ENCODE assay signal across 8 cellular contexts in genomic region chr5:96896806-96897205, GRCh38. TPM values are rescaled to one million over a fixed set of nuclear protein-coding genes. Genes with fewer than 3 reads are reported as not detected.
DNase-seq lines count a peak whose midpoint lies in the region; ATAC-seq and TF ChIP-seq lines count a peak whose summit lies in the region.

No MANE protein-coding gene starts in this region.

- TF ChIP-seq CTCF in chondrocyte (IDR thresholded peaks at IDR 0.05): no peak

- H3K27me3 ChIP-seq in BLaER1 treated with 17β-estradiol and CSF1 and Interleukin-3, amounts not matched to agents 10 nM and 100 nM: no peaks in the 10 kb centered on the region

- H3K9ac ChIP-seq in BLaER1 treated with 17β-estradiol and CSF1 and Interleukin-3, amounts not matched to agents 10 nM and 100 nM: peak overlapping the region in 1 of 11 experiments; percentile 7; a peak in 3 of 22 replicates

- POLR2A ChIA-PET in activated CD4-positive, alpha-beta memory T cell treated with anti-CD3 and anti-CD28 coated beads, Interleukin-2, amount 10 ng/mL, durations not matched to agents 7 days and 5 days (lab: Charles Lee): interaction anchor here (0.8 to 4.9 kb wide), 19 partner anchors 8 to 1073 kb away, joined by 3 to 50 read pairs (median 4); partner anchors contain the start of genes CAST, ERAP1, ERAP2 and LNPEP

- H3K4me2 ChIP-seq in BLaER1 treated with 17β-estradiol and CSF1 and Interleukin-3, amounts not matched to agents 10 nM and 100 nM: peak overlapping the region; percentile 45 to 72 (median 58); a peak in 20 of 22 replicates

- no peaks in the 10 kb centered on the region for H3K9me3 ChIP-seq in BLaER1 treated with 17β-estradiol and CSF1 and Interleukin-3, amounts not matched to agents 10 nM and 100 nM (replicated peaks in 1 of 11)

- H3K27ac ChIP-seq in BLaER1 treated with 17β-estradiol and CSF1 and Interleukin-3, amounts not matched to agents 10 nM and 100 nM: peak overlapping the region in 10 of 11 experiments; percentile 28 to 70 (median 46); a peak in 16 of 22 replicates

- peaks cover 11 to 87% (median 81%) of the 10 kb centered on the region in 11 experiments; a peak in 20 of 22 replicates for H3K36me3 ChIP-seq in BLaER1 treated with 17β-estradiol and CSF1 and Interleukin-3, amounts not matched to agents 10 nM and 100 nM

- H3K27me3 Mint-ChIP-seq in activated CD4-positive, alpha-beta memory T cell treated with anti-CD3 and anti-CD28 coated beads, Interleukin-2, amount 10 ng/mL, durations not matched to agents 7 days and 5 days: no peaks in the 10 kb centered on the region
- H3K27me3 Mint-ChIP-seq in chondrocyte (ENCODE audit: low read depth): no peaks in the 10 kb centered on the region

- H3K4me3 ChIP-seq in BLaER1 treated with 17β-estradiol and CSF1 and Interleukin-3, amounts not matched to agents 10 nM and 100 nM: no peak overlapping the region; a peak in 1 of 20 replicates

- ATAC-seq in GM19328 (IDR thresholded peaks at IDR 0.05; ENCODE audit: unreplicated experiment) (peak; percentile 90), HG03159 (IDR thresholded peaks at IDR 0.05; ENCODE audit: unreplicated experiment) (peak; percentile 92)

- peak overlapping the region; percentile 67 for H3K4me3 Mint-ChIP-seq in activated CD4-positive, alpha-beta memory T cell treated with anti-CD3 and anti-CD28 coated beads, Interleukin-2, amount 10 ng/mL, durations not matched to agents 7 days and 5 days
- H3K4me3 Mint-ChIP-seq in chondrocyte (ENCODE audit: unreplicated experiment): no peak overlapping the region

- peaks cover 81% of the 10 kb centered on the region for H3K36me3 Mint-ChIP-seq in activated CD4-positive, alpha-beta memory T cell treated with anti-CD3 and anti-CD28 coated beads, Interleukin-2, amount 10 ng/mL, durations not matched to agents 7 days and 5 days (ENCODE audit: low read depth)
- peaks cover 6% of the 10 kb centered on the region for H3K36me3 Mint-ChIP-seq in chondrocyte (ENCODE audit: low read depth)

- H3K9me3 Mint-ChIP-seq in activated CD4-positive, alpha-beta memory T cell treated with anti-CD3 and anti-CD28 coated beads, Interleukin-2, amount 10 ng/mL, durations not matched to agents 7 days and 5 days: no peaks in the 10 kb centered on the region
- no peaks in the 10 kb centered on the region for H3K9me3 Mint-ChIP-seq in chondrocyte (ENCODE audit: low read depth)

- peaks cover 11 to 20% (median 19%) of the 10 kb centered on the region in 10 experiments; a peak in 19 of 20 replicates for H3K4me1 ChIP-seq in BLaER1 treated with 17β-estradiol and CSF1 and Interleukin-3, amounts not matched to agents 10 nM and 100 nM

- no peak for DNase-seq in activated CD4-positive, alpha-beta memory T cell treated with anti-CD3 and anti-CD28 coated beads, Interleukin-2, amount 10 ng/mL, durations not matched to agents 7 days and 5 days
- DNase-seq in chondrocyte (ENCODE audit: low spot score) (no peak), NCI-H1436 (lab: John Stamatoyannopoulos, UW) (no peak), dedifferentiated amniotic fluid mesenchymal stem cell (ENCODE audit: extremely low spot score) (no peak), NCI-H146 (lab: John Stamatoyannopoulos, UW) (no peak)

- H3K4me1 Mint-ChIP-seq in activated CD4-positive, alpha-beta memory T cell treated with anti-CD3 and anti-CD28 coated beads, Interleukin-2, amount 10 ng/mL, durations not matched to agents 7 days and 5 days: peaks cover 47% of the 10 kb centered on the region
- H3K4me1 Mint-ChIP-seq in chondrocyte (ENCODE audit: low read depth): peaks cover 12% of the 10 kb centered on the region

- peak overlapping the region; percentile 87 for H3K27ac Mint-ChIP-seq in activated CD4-positive, alpha-beta memory T cell treated with anti-CD3 and anti-CD28 coated beads, Interleukin-2, amount 10 ng/mL, durations not matched to agents 7 days and 5 days
- H3K27ac Mint-ChIP-seq in chondrocyte (ENCODE audit: unreplicated experiment): no peak overlapping the region

- CTCF ChIA-PET in activated CD4-positive, alpha-beta memory T cell treated with anti-CD3 and anti-CD28 coated beads, Interleukin-2, amount 10 ng/mL, durations not matched to agents 7 days and 5 days (lab: Charles Lee): interaction anchor here (0.8 to 2.6 kb wide), 11 partner anchors 11 to 246 kb away, joined by 3 to 23 read pairs (median 4); partner anchors contain the start of genes ERAP1, ERAP2 and LIX1

- H4K20me1 ChIP-seq in BLaER1 treated with 17β-estradiol and CSF1 and Interleukin-3, amounts not matched to agents 10 nM and 100 nM: no peaks in the 10 kb centered on the region

RNA-seq across cellular contexts. Expression of gene ERAP2, which starts 20.5 kb away (rescaled TPM):
- 10 to 100 TPM; 91.3 to 93.9 TPM for total RNA-seq in activated CD4-positive, alpha-beta memory T cell treated with anti-CD3 and anti-CD28 coated beads, Interleukin-2, amount 10 ng/mL, durations not matched to agents 7 days and 5 days
- total RNA-seq in chondrocyte: 1.2 to 2.7 TPM (median 2.2 TPM) in 3 replicates

RNA-seq across cellular contexts. Expression of gene LNPEP, which starts 39.1 kb away (rescaled TPM):
- 10 to 100 TPM; 79.2 to 80.8 TPM for total RNA-seq in activated CD4-positive, alpha-beta memory T cell treated with anti-CD3 and anti-CD28 coated beads, Interleukin-2, amount 10 ng/mL, durations not matched to agents 7 days and 5 days
- total RNA-seq in chondrocyte: 30.7 to 47.7 TPM (median 31.4 TPM) in 3 replicates

Comparison
In these comparisons a context has a peak if more than half of its experiments do, and no peak if none do; other contexts are left out.
1. RNA of gene ERAP2, which starts 20.5 kb away (total RNA-seq): 91.3 to 93.9 TPM in activated CD4-positive, alpha-beta memory T cell treated with anti-CD3 and anti-CD28 coated beads, Interleukin-2, amount 10 ng/mL, durations not matched to agents 7 days and 5 days; 1.2 to 2.7 TPM in chondrocyte; every median in the first group is over 10 times any median in the second.